Comparison of ENCODE assay signal across 1 cellular context in genomic region chr20:35325385-35325784, GRCh38.
A peak's percentile ranks its signal among the peaks of the same experiment; 100 is the strongest.
TF ChIP-seq lines count a peak whose summit lies in the region.

No MANE protein-coding gene starts in this region.

TF ChIP-seq in K562, 482 proteins besides CTCF, POLR2A, EP300 and RAD21:
- TF ChIP-seq CBFA2T2 (conservative IDR thresholded peaks at IDR 0.05) (0 out of 2 replicates have a peak, but pooled peaks have one; percentile 5), ZNF121 (CRISPR knock-in tag; conservative IDR thresholded peaks at IDR 0.05) (no peak), CBFA2T3 (IDR thresholded peaks at IDR 0.05) (peak; percentile 38; the same call in 1 of the 2 replicates)
TF ChIP-seq in K562: peak in this region for 2.
